In the genomic region with DNA sequence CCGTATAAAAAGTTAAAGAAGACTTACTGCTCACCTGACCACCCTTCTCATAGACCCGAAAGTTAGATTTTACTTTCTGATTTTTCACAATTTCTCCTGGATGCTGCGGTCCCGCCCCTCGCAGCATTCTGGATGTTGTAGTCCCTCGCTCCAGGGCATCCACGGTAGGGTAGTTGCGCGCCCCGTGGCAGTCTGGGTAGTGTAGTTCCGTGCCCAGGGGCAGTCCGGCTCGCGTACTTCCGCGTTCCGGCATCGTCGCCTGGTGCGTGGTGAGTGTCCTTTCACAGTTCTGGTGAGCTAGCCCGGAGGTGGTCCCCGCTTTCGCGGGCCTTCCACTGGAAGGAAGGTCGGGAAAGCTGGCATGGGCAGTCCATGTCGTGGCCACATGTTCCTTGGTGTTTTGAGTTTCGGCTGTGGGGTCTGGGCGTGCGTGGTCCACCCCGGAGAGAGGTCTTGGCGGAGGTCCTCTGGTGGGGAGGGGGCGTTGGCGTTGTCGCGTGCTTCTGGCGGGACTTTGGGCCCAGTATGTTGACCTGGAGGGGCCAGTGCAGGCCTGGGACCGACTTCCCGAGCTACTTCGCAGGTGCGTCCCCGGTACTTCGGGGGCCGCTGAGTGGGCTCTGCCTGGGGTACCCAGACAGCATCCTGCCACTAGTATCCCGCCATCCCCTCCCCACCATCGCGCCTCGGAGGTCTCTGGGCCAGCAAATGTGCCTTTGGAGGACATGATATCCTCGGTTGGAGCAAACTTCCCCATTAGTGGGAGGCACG, we compare ENCODE assay signal across 8 cellular contexts. TPM values are rescaled to one million over a fixed set of nuclear protein-coding genes. Genes with fewer than 3 reads are reported as not detected.
DNase-seq lines count a peak whose midpoint lies in the region; ATAC-seq and TF ChIP-seq lines count a peak whose summit lies in the region.

A gene (plus strand): TSS at position 222 of the 771 bp plus-strand sequence. CDS start 19,515 bp downstream, outside the sequence.

- DNase-seq in GM12864 (ENCODE audit: low read depth) (peak; percentile 57), NCI-H1092 treated with DMSO at 0.1 percent for 48 hours (lab: John Stamatoyannopoulos, UW) (peak; percentile 68), SW480 (ENCODE audit: low spot score) (peak; percentile 88), adrenal gland (peak; percentile 90 to 96 (median 93)), left cardiac atrium (peak; percentile 95), posterior vena cava (ENCODE audit: low spot score) (peak; percentile 98), ureter (ENCODE audit: low spot score) (peak; percentile 92)

- H3K27ac ChIP-seq in adrenal gland: peak within 1 kb of the TSS in 3 of 5 donors; percentile 28 to 79 (median 29)

- H3K4me3 ChIP-seq in GM12864 (ENCODE audit: low read depth, low read length): peak within 1 kb of the TSS; percentile 83
- peak within 1 kb of the TSS; percentile 57 to 96 (median 91) for H3K4me3 ChIP-seq in adrenal gland

- no peaks in the 10 kb centered on the region for H3K27me3 ChIP-seq in adrenal gland

- intact Hi-C loops in adrenal gland (cut with DNase I): no loop called here
- intact Hi-C loops in left cardiac atrium (cut with DNase I): no loop called here
- intact Hi-C loops in posterior vena cava (cut with DNase I): no loop called here

- no peak for TF ChIP-seq CTCF in GM12864 (IDR thresholded peaks at IDR 0.05; ENCODE audit: low read depth, low read length, missing control alignments)
- no peak for TF ChIP-seq CTCF in adrenal gland (IDR thresholded peaks at IDR 0.05)

- ATAC-seq in HG02623 (IDR thresholded peaks at IDR 0.05; ENCODE audit: unreplicated experiment) (peak; percentile 100), left cardiac atrium (peak; percentile 100)

- WGBS in adrenal gland, 4 donors: 1 to 5% (median 1%) methylated on average over 23 to 49 of the region's 49 CpGs

- peak in 1 of 2 donors; percentile 59 for TF ChIP-seq POLR2A in adrenal gland (IDR thresholded peaks at IDR 0.05)

- no peaks in the 10 kb centered on the region for H3K36me3 ChIP-seq in adrenal gland (replicated peaks in 1 of 2)

- no peaks in the 10 kb centered on the region for H3K9me3 ChIP-seq in adrenal gland (replicated peaks in 1 of 3)

- H3K4me1 ChIP-seq in adrenal gland (replicated peaks in 1 of 2): peaks cover 3 to 6% of the 10 kb centered on the region in 2 donors

RNA-seq across cellular contexts. Expression of the gene that starts here (rescaled TPM):
- 10 to 100 TPM in 3 of 8 donors, 1 to 10 TPM in 5; 1.2 to 34.9 (median 5.2) TPM for total RNA-seq in adrenal gland
- 1 to 10 TPM; 1.2 to 2.6 (median 2.4) TPM for polyA plus RNA-seq in adrenal gland
- 1 to 10 TPM; 1.6 to 3.1 TPM for total RNA-seq in left cardiac atrium
- total RNA-seq in posterior vena cava: 1 to 10 TPM; 3.8 to 4.3 TPM
- 8.3 TPM for total RNA-seq in ureter

Comparison
In these comparisons a context has a peak if more than half of its experiments do, and no peak if none do; other contexts are left out.
1. Peak in every context shown above with its lines: DNase-seq, ATAC-seq, H3K4me3 ChIP-seq and H3K27ac ChIP-seq.